In the genomic region with DNA sequence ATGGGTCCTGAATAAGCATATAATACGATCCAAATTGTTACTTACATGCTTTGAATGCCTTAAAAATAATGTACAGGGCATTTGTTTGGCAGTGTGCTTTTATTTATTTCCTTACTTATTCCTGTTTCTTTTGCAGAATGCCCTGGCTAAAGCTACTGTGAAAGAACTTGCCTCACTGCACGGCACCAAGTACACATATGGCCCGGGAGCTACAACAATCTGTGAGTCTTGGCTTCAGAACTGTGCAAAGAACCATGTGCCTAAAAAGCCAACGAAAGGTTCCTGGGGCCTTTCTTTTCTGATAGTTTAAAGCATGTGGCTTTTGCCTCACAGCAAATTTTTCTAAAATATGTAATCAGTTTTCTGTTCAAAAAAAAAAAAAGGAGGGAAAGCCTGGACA, we compare ENCODE assay signal across 32 cellular contexts. TPM values are rescaled to one million over a fixed set of nuclear protein-coding genes. Genes with fewer than 3 reads are reported as not detected.
"Had no signal": no experiment of that assay in that cellular context is flagged by ENCODE, and none has a peak within 500 bp of the region (broad histone marks: within the 10 kb centered on the region; RNA-seq: fewer than 3 reads in every experiment).

No MANE protein-coding gene starts in this region.

- H3K4me3 ChIP-seq: left ventricle myocardium inferior, lung, neural progenitor cell, right atrium auricular region, right lobe of liver, smooth muscle cell, tibial nerve, upper lobe of left lung, vagina had no signal

- H3K9me3 ChIP-seq: left ventricle myocardium inferior, neutrophil, right atrium auricular region, right lobe of liver, tibial nerve, upper lobe of left lung, vagina had no signal

- H3K9ac ChIP-seq: neural progenitor cell had no signal

- H3K27me3 ChIP-seq: neural progenitor cell, neutrophil, right atrium auricular region, right lobe of liver, tibial nerve, upper lobe of left lung, vagina had no signal

- H2AFZ ChIP-seq: neural progenitor cell had no signal

- DNase-seq: islet precursor cell; left ventricle myocardium inferior; mesendoderm; naive B cell; natural killer cell; nephron progenitor cell; occipital lobe; right lobe of liver; stimulated activated CD4-positive, alpha-beta T cell treated with anti-CD3 and anti-CD28 coated beads, Interleukin-1b, Interleukin-23, amount 100 ng/mL, for 48 hours; stimulated activated CD4-positive, alpha-beta T cell treated with anti-CD3 and anti-CD28 coated beads, Interleukin-2, amount 100 ng/mL, for 48 hours; stimulated activated CD4-positive, alpha-beta T cell treated with anti-CD3 and anti-CD28 coated beads, Interleukin-4, amount 100 ng/mL, for 4 hours; stimulated activated CD8-positive, alpha-beta memory T cell treated with anti-CD3 and anti-CD28 coated beads, Interleukin-4, amount 100 ng/mL, for 48 hours; stimulated activated naive CD4-positive, alpha-beta T cell treated with Interleukin-2 at 50 U/mL for 16 hours; stimulated activated naive CD8-positive, alpha-beta T cell treated with anti-CD3 and anti-CD28 coated beads, Interleukin-15, amount 100 ng/mL, for 72 hours; upper lobe of left lung had no signal

- H3K4me1 ChIP-seq: left ventricle myocardium inferior, neural progenitor cell, right atrium auricular region, right lobe of liver, tibial nerve, upper lobe of left lung, vagina had no signal

- H3K4me2 ChIP-seq: neural progenitor cell, smooth muscle cell had no signal

- H3K27ac ChIP-seq: left ventricle myocardium inferior, neural progenitor cell, neutrophil, right atrium auricular region, right lobe of liver, tibial nerve, upper lobe of left lung, vagina had no signal

- ATAC-seq: natural killer cell; right lobe of liver; stimulated activated memory B cell treated with anti-CD40 and anti-IgM and Interleukin-4, amounts not matched to agents 10 μg/mL and 1 μg/mL and 100 μg/mL, for 72 hours; stimulated activated naive CD8-positive, alpha-beta T cell treated with anti-CD3 and anti-CD28 coated beads, Interleukin-15, amount 100 ng/mL, for 72 hours had no signal

- H3K36me3 ChIP-seq: left ventricle myocardium inferior, neural progenitor cell, neutrophil, right atrium auricular region, right lobe of liver, tibial nerve, upper lobe of left lung, vagina had no signal

RNA-seq across cellular contexts. Expression of a gene that starts 7.8 kb away (rescaled TPM):
- total RNA-seq: kidney epithelial cell, mesothelial cell of epicardium, occipital lobe, osteocyte, progenitor cell of endocrine pancreas, renal cortical epithelial cell, smooth muscle cell, temporal lobe had no signal
- polyA plus RNA-seq: smooth muscle cell had no signal

RNA-seq across cellular contexts. Expression of a gene that starts 29.7 kb away (rescaled TPM):
- total RNA-seq: kidney epithelial cell, left ventricle myocardium inferior, mononuclear cell, natural killer cell, occipital lobe, osteocyte, progenitor cell of endocrine pancreas, pulmonary artery endothelial cell, renal cortical epithelial cell, smooth muscle cell, temporal lobe, urinary bladder had no signal
- polyA plus RNA-seq: smooth muscle cell had no signal
